Comparison of ENCODE assay signal across 8 cellular contexts in genomic region chr10:133190225-133190624, GRCh38. TPM values are rescaled to one million over a fixed set of nuclear protein-coding genes. Genes with fewer than 3 reads are reported as not detected.
"Had no signal": no experiment of that assay in that cellular context is flagged by ENCODE, and none has a peak within 500 bp of the region (broad histone marks: within the 10 kb centered on the region; RNA-seq: fewer than 3 reads in every experiment).

No MANE protein-coding gene starts in this region.

- H3K4me3 ChIP-seq: K562 had no signal

- ATAC-seq: K562 had no signal

- H3K27ac ChIP-seq: HL-60 had no signal

- DNase-seq: IMR-90, KBM-7 had no signal

- FAIRE-seq: HTR-8/SVneo, K562 had no signal

RNA-seq across cellular contexts. Expression of gene KNDC1, which starts 30.2 kb away (rescaled TPM):
- total RNA-seq: HT1080 had no signal

RNA-seq across cellular contexts. Expression of gene UTF1, which starts 39.8 kb away (rescaled TPM):
- total RNA-seq: HT-29, HT1080, IMR-90 had no signal
- polyA plus RNA-seq: IgD-negative memory B cell, IMR-90 had no signal

RNA-seq across cellular contexts. Expression of gene VENTX, which starts 47.4 kb away (rescaled TPM):
- total RNA-seq: HT-29, IMR-90 had no signal
- polyA plus RNA-seq: IgD-negative memory B cell, IMR-90 had no signal
